Comparison of ENCODE assay signal across 9 cellular contexts in the genomic region with DNA sequence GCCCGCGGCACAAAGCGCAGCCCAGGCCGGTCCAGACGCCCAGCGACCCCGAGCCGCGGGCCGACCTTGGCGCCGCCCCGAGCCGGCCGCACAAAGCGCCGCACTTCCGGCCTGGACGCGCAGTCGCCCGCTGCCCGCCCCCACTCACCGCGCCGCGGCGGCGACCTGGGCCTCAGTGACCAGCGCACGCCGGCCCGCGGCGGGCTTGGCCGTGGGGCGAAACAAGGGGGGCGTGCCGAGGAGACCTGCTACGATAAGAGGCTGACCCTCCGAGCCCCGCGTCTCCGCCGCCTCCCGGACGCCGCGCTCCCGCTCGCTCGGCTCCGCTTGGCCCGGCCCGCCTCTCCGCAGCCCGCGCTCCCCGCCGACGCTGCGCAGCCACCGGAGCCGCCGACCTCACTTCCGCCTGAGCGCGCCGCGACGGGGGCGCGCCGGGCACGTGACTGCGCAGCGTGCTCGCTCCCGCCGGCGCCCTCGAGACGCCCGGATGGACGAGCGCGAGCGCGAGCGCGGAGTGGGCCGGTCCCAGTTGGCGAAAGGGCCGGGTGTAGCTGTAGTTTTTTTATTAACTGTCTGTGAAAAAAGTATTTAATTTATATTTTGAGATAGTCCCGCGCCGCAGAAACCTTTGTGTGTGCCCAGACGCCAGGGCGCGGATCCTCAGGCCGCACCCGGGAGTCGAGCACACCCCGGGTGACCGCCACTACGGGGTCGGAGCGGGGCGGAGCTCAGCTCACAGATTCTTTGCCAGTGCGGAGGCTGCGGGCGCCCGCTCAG. TPM values are rescaled to one million over a fixed set of nuclear protein-coding genes. Genes with fewer than 3 reads are reported as not detected.
DNase-seq lines count a peak whose midpoint lies in the region; ATAC-seq, FAIRE-seq and TF ChIP-seq lines count a peak whose summit lies in the region.
"Had no signal": no experiment of that assay in that cellular context is flagged by ENCODE, and none has a peak within 500 bp of the region (broad histone marks: within the 10 kb centered on the region; RNA-seq: fewer than 3 reads in every experiment).

TSS of gene FAM168B (minus strand) at position 395 of the 777 bp plus-strand sequence. CDS start 10,814 bp downstream, outside the sequence.

- peak; percentile 96 for DNase-seq in AG08396 (ENCODE audit: low spot score)
- peak; percentile 91 for DNase-seq in NCI-H226
- DNase-seq in activated CD4-positive, CD25-positive, alpha-beta regulatory T cell treated with anti-CD3 and anti-CD28 coated beads, Interleukin-2, amount 50 U/mL, for 72 hours = peak; percentile 92
- peak; percentile 77 for DNase-seq in cerebellar cortex (ENCODE audit: low spot score)
- peak; percentile 96 for DNase-seq in kidney
- DNase-seq in stimulated activated CD4-positive, alpha-beta T cell treated with anti-CD3 and anti-CD28 coated beads, Interleukin-15, amount 100 ng/mL, for 24 hours = peak; percentile 89

- ATAC-seq in GM18909 (IDR thresholded peaks at IDR 0.05; ENCODE audit: poor library complexity, unreplicated experiment) (peak; percentile 88), HG03159 (IDR thresholded peaks at IDR 0.05; ENCODE audit: unreplicated experiment) (peak; percentile 79)

- intact Hi-C loops in kidney (cut with DNase I) = no loop called here

- no peaks in the 10 kb centered on the region for H3K9me3 ChIP-seq in kidney (ENCODE audit: control insufficient read depth in 1 of 2, low read length in 2 of 2)

- peaks cover 0 to 8% of the 10 kb centered on the region in 2 donors for H3K36me3 ChIP-seq in kidney (ENCODE audit: control insufficient read depth in 1 of 2, insufficient read depth in 2 of 2, low read length in 2 of 2)

- no peak for TF ChIP-seq CTCF in kidney (IDR thresholded peaks at IDR 0.05; ENCODE audit: borderline replicate concordance, extremely low read depth, insufficient read depth)

- H3K4me3 ChIP-seq in kidney (ENCODE audit: low read length in 2 of 2) = peak within 1 kb of the TSS; percentile 73 to 91

- peak within 1 kb of the TSS; percentile 86 to 89 for H3K9ac ChIP-seq in kidney (ENCODE audit: low read length in 2 of 2)

- no peaks in the 10 kb centered on the region for H3K4me1 ChIP-seq in kidney (ENCODE audit: control insufficient read depth in 1 of 2, insufficient read depth in 1 of 2, low read depth in 1 of 2, low read length in 2 of 2)

- peak within 1 kb of the TSS; percentile 94 to 97 for H3K27ac ChIP-seq in kidney (ENCODE audit: low read depth in 2 of 2, low read length in 2 of 2)

- no peak for FAIRE-seq in kidney (lab: Jason Lieb, UNC)
- FAIRE-seq: TTC549 had no signal

RNA-seq across cellular contexts. Expression of gene FAM168B, which starts in this region (rescaled TPM):
- 89.9 TPM for total RNA-seq in kidney
- 34.1 TPM for polyA plus RNA-seq in kidney (ENCODE audit: insufficient read depth, low read depth, low replicate concordance)

Comparison
In these comparisons a context has a peak if more than half of its experiments do, and no peak if none do; other contexts are left out.
1. Peak in every context shown above with its lines: DNase-seq, ATAC-seq, H3K4me3 ChIP-seq and H3K27ac ChIP-seq.